Comparison of ENCODE assay signal across 34 cellular contexts in the genomic region with DNA sequence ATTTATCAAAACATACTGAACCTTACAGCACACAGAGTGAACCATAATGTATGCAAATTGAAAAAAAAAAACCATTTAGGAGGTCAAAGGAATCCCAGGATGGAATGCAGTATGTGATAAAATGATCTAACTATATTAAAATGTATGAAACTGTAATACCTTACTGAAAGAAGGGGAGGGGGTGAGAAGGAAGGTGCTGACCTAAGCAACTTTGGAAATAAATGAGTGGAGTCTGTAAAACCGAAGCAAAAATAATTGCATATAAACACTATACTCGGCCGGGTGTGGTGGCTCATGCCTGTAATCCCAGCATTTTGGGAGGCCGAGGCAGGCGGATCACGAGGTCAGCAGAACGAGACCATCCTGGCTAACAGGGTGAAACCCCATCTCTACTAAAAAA.
"Had no signal": no experiment of that assay in that cellular context is flagged by ENCODE, and none has a peak within 500 bp of the region (broad histone marks: within the 10 kb centered on the region; RNA-seq: fewer than 3 reads in every experiment).

No MANE protein-coding gene starts in this region.

- DNase-seq: activated B cell treated with CpG ODN at 0.5 μM for 24 hours; activated CD4-positive, alpha-beta memory T cell treated with anti-CD3 and anti-CD28 coated beads for 36 hours; activated CD4-positive, alpha-beta T cell treated with anti-CD3 and anti-CD28 coated beads for 4 hours; activated CD4-positive, alpha-beta T cell treated with anti-CD3 and anti-CD28 coated beads, Interleukin-2, amount 10 ng/mL, durations not matched to agents 24 days and 14 days; activated CD4-positive, alpha-beta T cell treated with anti-CD3 and anti-CD28 coated beads, Interleukin-2, amount 50 U/mL, for 1 hour; activated CD4-positive, alpha-beta T cell treated with anti-CD3 and anti-CD28 coated beads, Interleukin-2, amount 50 U/mL, for 4 hours; activated CD4-positive, CD25-positive, alpha-beta regulatory T cell treated with anti-CD3 and anti-CD28 coated beads, Interleukin-2, amount 50 U/mL, for 72 hours; activated CD8-positive, alpha-beta memory T cell treated with anti-CD3 and anti-CD28 coated beads, Interleukin-2, amount 50 U/mL, for 4 hours; activated CD8-positive, alpha-beta T cell treated with anti-CD3 and anti-CD28 coated beads for 36 hours; activated effector memory CD4-positive, alpha-beta T cell treated with anti-CD3 and anti-CD28 coated beads, Interleukin-2, amount 50 U/mL, for 16 hours; activated gamma-delta T cell treated with Interleukin-2 at 50 U/mL for 16 hours; activated naive CD4-positive, alpha-beta T cell; activated naive CD4-positive, alpha-beta T cell treated with anti-CD3 and anti-CD28 coated beads for 36 hours; activated naive CD4-positive, alpha-beta T cell treated with anti-CD3 and anti-CD28 coated beads, Interleukin-2, amount 50 U/mL, for 16 hours; activated naive CD8-positive, alpha-beta T cell treated with anti-CD3 and anti-CD28 coated beads for 36 hours; activated T-cell treated with anti-CD3 and anti-CD28 coated beads for 4 hours; activated T-cell treated with anti-CD3 and anti-CD28 coated beads, Interleukin-2, amount 50 U/mL, for 1 hour; activated T-cell treated with anti-CD3 and anti-CD28 coated beads, Interleukin-2, amount 50 U/mL, for 4 hours; activated T-cell treated with anti-CD3 and anti-CD28 coated beads, Interleukin-2, amount 50 U/mL, for 72 hours; adrenal gland; amniotic stem cell; aorta; body of pancreas; brain microvascular endothelial cell; central memory CD4-positive, alpha-beta T cell; T-helper 2 cell; T-helper 9 cell had no signal

- ATAC-seq: activated CD8-positive, alpha-beta T cell treated with anti-CD3 and anti-CD28 coated beads for 36 hours; activated naive CD4-positive, alpha-beta T cell treated with anti-CD3 and anti-CD28 coated beads, Interleukin-2, amount 50 U/mL, for 72 hours; activated T-cell treated with anti-CD3 and anti-CD28 coated beads, Interleukin-2, amount 50 U/mL, for 4 hours; activated T-cell treated with anti-CD3 and anti-CD28 coated beads, Interleukin-2, amount 50 U/mL, for 72 hours; activated T-helper 17 cell treated with anti-CD3 and anti-CD28 coated beads, Interleukin-2, amount 50 U/mL, for 72 hours; body of pancreas had no signal

- H3K9me3 ChIP-seq: adrenal gland, body of pancreas, breast epithelium had no signal

- H3K4me1 ChIP-seq: breast epithelium had no signal

- H3K27me3 ChIP-seq: adrenal gland, body of pancreas, brain microvascular endothelial cell, breast epithelium had no signal

- H3K27ac ChIP-seq: adrenal gland, body of pancreas, brain microvascular endothelial cell, breast epithelium, VCaP had no signal

- FAIRE-seq: astrocyte, colon, TTC549 had no signal

- H3K4me3 ChIP-seq: adrenal gland, body of pancreas, breast epithelium had no signal

- H3K36me3 ChIP-seq: adrenal gland, brain microvascular endothelial cell, breast epithelium had no signal
